ENCODE assay signal across 15 cellular contexts in genomic region chr9:27683181-27683580, GRCh38.
A peak's percentile ranks its signal among the peaks of the same experiment; 100 is the strongest.
DNase-seq lines count a peak whose midpoint lies in the region; FAIRE-seq and TF ChIP-seq lines count a peak whose summit lies in the region.
"Had no signal": no experiment of that assay in that cellular context is flagged by ENCODE, and none has a peak within 500 bp of the region (broad histone marks: within the 10 kb centered on the region; RNA-seq: fewer than 3 reads in every experiment).

No MANE protein-coding gene starts in this region.

- no peak overlapping the region for H3K9ac ChIP-seq in keratinocyte (ENCODE audit: control insufficient read depth, extremely low read depth, insufficient read depth, low read length)
- H3K9ac ChIP-seq: BLaER1 had no signal

- H3K4me3 ChIP-seq in bronchial epithelial cell (ENCODE audit: low read depth, low read length) (no peak overlapping the region), keratinocyte (ENCODE audit: control insufficient read depth in 2 of 3, extremely low read depth in 1 of 3, insufficient read depth in 2 of 3, low read depth in 1 of 3, low read length in 3 of 3) (no peak overlapping the region)
- H3K4me3 ChIP-seq: BLaER1 had no signal

- dilution Hi-C loops in keratinocyte (cut with MboI; ENCODE audit: extremely low pct_ligation_motif_present, low sequenced_read_pairs) = no loop called here

- H3K27ac ChIP-seq in keratinocyte (ENCODE audit: control insufficient read depth, insufficient read depth, low read length) = no peak overlapping the region
- H3K27ac ChIP-seq: BLaER1 had no signal

- H4K20me1 ChIP-seq in keratinocyte (ENCODE audit: control insufficient read depth, extremely low read depth, insufficient read depth, low read length) = no peaks in the 10 kb centered on the region
- H4K20me1 ChIP-seq: BLaER1 had no signal

- DNase-seq in NCI-H2171 treated with DMSO at 0.1 percent for 48 hours (lab: John Stamatoyannopoulos, UW) (peak; percentile 2), NCI-H2171 (lab: John Stamatoyannopoulos, UW) (no peak), bronchial epithelial cell (ENCODE audit: low read depth) (peak; percentile 60), keratinocyte (ENCODE audit: low read depth, low spot score) (no peak), urothelium cell line (ENCODE audit: low spot score) (no peak), midbrain (lab: John Stamatoyannopoulos, UW) (no peak), hypothalamus (lab: John Stamatoyannopoulos, UW) (no peak)
- no peak for DNase-seq in activated CD4-positive, alpha-beta T cell treated with anti-CD3 and anti-CD28 coated beads, Interleukin-2, amount 50 U/mL, for 48 hours
- DNase-seq: 8988T, AML-193, DMS53, GF-D8, HCEC 1CT, HFFc6 had no signal

- TF ChIP-seq CTCF in bronchial epithelial cell (IDR thresholded peaks at IDR 0.05; ENCODE audit: insufficient read depth, low read length, severe bottlenecking) (no peak), keratinocyte (optimal IDR thresholded peaks at IDR 0.05 in 1 of 3, IDR thresholded peaks at IDR 0.05 in 1 of 3, conservative IDR thresholded peaks at IDR 0.05 in 1 of 3; ENCODE audit: extremely low read depth in 1 of 3, insufficient read depth in 2 of 3, low read length in 3 of 3) (no peak)

- no peaks in the 10 kb centered on the region for H3K9me3 ChIP-seq in keratinocyte (ENCODE audit: control insufficient read depth, low read depth, low read length)
- H3K9me3 ChIP-seq: BLaER1 had no signal

- no peak overlapping the region for H3K4me2 ChIP-seq in keratinocyte (ENCODE audit: control insufficient read depth, extremely low read depth, insufficient read depth, low read depth, low read length)
- H3K4me2 ChIP-seq: BLaER1 had no signal

- no peaks in the 10 kb centered on the region for H3K4me1 ChIP-seq in keratinocyte (ENCODE audit: control insufficient read depth, extremely low read depth, insufficient read depth, low read length)
- H3K4me1 ChIP-seq: BLaER1 had no signal

- H3K27me3 ChIP-seq in bronchial epithelial cell (ENCODE audit: control insufficient read depth, insufficient read depth, low read length) (no peaks in the 10 kb centered on the region), keratinocyte (ENCODE audit: control insufficient read depth, extremely low read depth, insufficient read depth, low read length) (no peaks in the 10 kb centered on the region)
- H3K27me3 ChIP-seq: BLaER1 had no signal

- FAIRE-seq in bronchial epithelial cell (lab: Jason Lieb, UNC) (peak; percentile 62), keratinocyte (lab: Jason Lieb, UNC) (no peak), urothelium cell line (lab: Jason Lieb, UNC) (peak; percentile 88)

- H2AFZ ChIP-seq in keratinocyte (ENCODE audit: control insufficient read depth, low read length) = peak overlapping the region; percentile 39

- no peaks in the 10 kb centered on the region for H3K79me2 ChIP-seq in keratinocyte (ENCODE audit: control insufficient read depth, insufficient read depth, low read length)

- no peaks in the 10 kb centered on the region for H3K36me3 ChIP-seq in bronchial epithelial cell (ENCODE audit: control insufficient read depth, insufficient read depth, low read length)
- H3K36me3 ChIP-seq in keratinocyte (ENCODE audit: control insufficient read depth in 2 of 2, extremely low read depth in 1 of 2, insufficient read depth in 2 of 2, low read length in 2 of 2) = no peaks in the 10 kb centered on the region
- H3K36me3 ChIP-seq: BLaER1 had no signal

- H3K9me1 ChIP-seq in keratinocyte (ENCODE audit: control insufficient read depth, extremely low read depth, insufficient read depth, low read length) = no peaks in the 10 kb centered on the region

Comparison
In these comparisons a context has a peak if more than half of its experiments do, and no peak if none do; other contexts are left out.
1. DNase-seq: peak in NCI-H2171 treated with DMSO at 0.1 percent for 48 hours (single experiment) and bronchial epithelial cell (single experiment); none in NCI-H2171 (single experiment), keratinocyte (single experiment), urothelium cell line (single experiment), midbrain (single experiment), activated CD4-positive, alpha-beta T cell treated with anti-CD3 and anti-CD28 coated beads, Interleukin-2, amount 50 U/mL, for 48 hours (0 of 2) and hypothalamus (0 of 51).